Comparison of ENCODE assay signal across 32 cellular contexts in the genomic region with DNA sequence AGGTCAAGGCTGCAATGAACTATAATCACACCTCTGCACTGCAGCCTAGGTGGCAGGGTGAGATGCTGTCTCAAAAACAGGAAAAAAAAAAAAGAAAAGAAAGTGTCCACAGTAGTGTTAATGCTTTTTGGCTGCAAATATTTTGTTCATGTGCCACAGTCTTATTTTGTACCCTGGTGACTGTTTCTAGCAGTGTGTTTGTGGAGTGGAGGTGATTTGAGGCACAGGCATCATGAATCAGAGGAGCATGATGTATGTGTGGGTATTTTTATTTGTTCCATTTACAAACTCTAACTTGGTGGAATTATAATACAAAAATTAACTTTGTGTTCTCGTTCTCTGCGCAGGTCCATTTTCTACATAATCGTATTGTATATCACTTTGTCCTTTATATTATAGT. TPM values are rescaled to one million over a fixed set of nuclear protein-coding genes. Genes with fewer than 3 reads are reported as not detected.
"Had no signal": no experiment of that assay in that cellular context is flagged by ENCODE, and none has a peak within 500 bp of the region (broad histone marks: within the 10 kb centered on the region; RNA-seq: fewer than 3 reads in every experiment).

No MANE protein-coding gene starts in this region.

- H3K27me3 ChIP-seq: adrenal gland, body of pancreas, breast epithelium, cardiac muscle cell, colonic mucosa, heart left ventricle had no signal

- ATAC-seq: activated CD4-positive, CD25-positive, alpha-beta regulatory T cell treated with anti-CD3 and anti-CD28 coated beads, Interleukin-2, amount 50 U/mL, for 24 hours; activated CD8-positive, alpha-beta T cell treated with anti-CD3 and anti-CD28 coated beads for 36 hours; activated naive CD8-positive, alpha-beta T cell treated with anti-CD3 and anti-CD28 coated beads, Interleukin-2, amount 50 U/mL, for 24 hours; body of pancreas; esophagus mucosa had no signal

- H3K9me3 ChIP-seq: adrenal gland, body of pancreas, breast epithelium, colonic mucosa, heart left ventricle had no signal

- H3K4me3 Mint-ChIP-seq: activated B cell treated with CpG ODN at 0.5 μM for 24 hours; activated CD8-positive, alpha-beta T cell treated with anti-CD3 and anti-CD28 coated beads for 36 hours; activated naive CD4-positive, alpha-beta T cell treated with anti-CD3 and anti-CD28 coated beads for 36 hours; activated naive CD4-positive, alpha-beta T cell treated with anti-CD3 and anti-CD28 coated beads, Interleukin-2, amount 50 U/mL, for 24 hours; activated naive CD8-positive, alpha-beta T cell treated with anti-CD3 and anti-CD28 coated beads for 36 hours; activated naive CD8-positive, alpha-beta T cell treated with anti-CD3 and anti-CD28 coated beads, Interleukin-2, amount 50 U/mL, for 24 hours; activated T-helper 1 cell treated with anti-CD3 and anti-CD28 coated beads, Interleukin-12 subunit alpha, Interleukin-12 subunit beta, Interleukin-2, Interleukin-4 antibody, amounts not matched to agents 30 ng/mL and 10 ng/mL and 1 ng/mL, durations not matched to agents 14 hours and 24 hours and 36 hours; endodermal cell had no signal

- H3K4me3 ChIP-seq: adrenal gland, body of pancreas, breast epithelium, cardiac muscle cell, colonic mucosa, heart left ventricle had no signal

- H3K27ac Mint-ChIP-seq: activated B cell treated with CpG ODN at 0.5 μM for 24 hours; activated CD8-positive, alpha-beta T cell treated with anti-CD3 and anti-CD28 coated beads for 36 hours; activated naive CD4-positive, alpha-beta T cell treated with anti-CD3 and anti-CD28 coated beads for 36 hours; activated naive CD4-positive, alpha-beta T cell treated with anti-CD3 and anti-CD28 coated beads, Interleukin-2, amount 50 U/mL, for 24 hours; activated naive CD8-positive, alpha-beta T cell treated with anti-CD3 and anti-CD28 coated beads for 36 hours; activated naive CD8-positive, alpha-beta T cell treated with anti-CD3 and anti-CD28 coated beads, Interleukin-2, amount 50 U/mL, for 24 hours; activated T-helper 1 cell treated with anti-CD3 and anti-CD28 coated beads, Interleukin-12 subunit alpha, Interleukin-12 subunit beta, Interleukin-2, Interleukin-4 antibody, amounts not matched to agents 30 ng/mL and 10 ng/mL and 1 ng/mL, durations not matched to agents 14 hours and 24 hours and 36 hours; activated T-helper 2 cell treated with anti-CD3 and anti-CD28 coated beads, Interferon-gamma antibody, Interleukin-2, Interleukin-4, amounts not matched to agents 10 μg/mL and 5 μg/mL and 100 μg/mL, durations not matched to agents 14 hours and 24 hours and 36 hours; endodermal cell had no signal

- DNase-seq: activated B cell treated with CpG ODN at 0.5 μM for 24 hours; activated CD4-positive, alpha-beta T cell treated with anti-CD3 and anti-CD28 coated beads for 48 hours; activated CD4-positive, alpha-beta T cell treated with anti-CD3 and anti-CD28 coated beads, Interleukin-2, amount 50 U/mL, for 1 hour; activated CD4-positive, alpha-beta T cell treated with anti-CD3 and anti-CD28 coated beads, Interleukin-2, amount 50 U/mL, for 48 hours; activated CD8-positive, alpha-beta memory T cell treated with anti-CD3 and anti-CD28 coated beads for 24 hours; activated CD8-positive, alpha-beta T cell treated with anti-CD3 and anti-CD28 coated beads for 36 hours; activated effector memory CD4-positive, alpha-beta T cell treated with anti-CD3 and anti-CD28 coated beads, Interleukin-2, amount 50 U/mL, for 16 hours; activated naive CD4-positive, alpha-beta T cell treated with anti-CD3 and anti-CD28 coated beads for 36 hours; activated naive CD8-positive, alpha-beta T cell treated with anti-CD3 and anti-CD28 coated beads for 36 hours; activated naive CD8-positive, alpha-beta T cell treated with anti-CD3 and anti-CD28 coated beads, Interleukin-2, amount 50 U/mL, for 24 hours; activated T-cell treated with anti-CD3 and anti-CD28 coated beads, Interleukin-2, amount 50 U/mL, for 48 hours; adrenal gland; amygdala; aorta; body of pancreas; central memory CD4-positive, alpha-beta T cell; cerebellar nuclear complex; colonic mucosa; effector memory CD4-positive, alpha-beta T cell; endodermal cell; foreskin fibroblast; glutamatergic neuron; heart left ventricle; T-helper 2 cell; WERI-Rb-1 had no signal

- H3K4me1 ChIP-seq: body of pancreas, breast epithelium, colonic mucosa had no signal

- H3K36me3 ChIP-seq: adrenal gland, breast epithelium, cardiac muscle cell, colonic mucosa, heart left ventricle, WERI-Rb-1 had no signal

- H3K27ac ChIP-seq: adrenal gland, body of pancreas, breast epithelium, cardiac muscle cell, colonic mucosa, WERI-Rb-1 had no signal

- H3K4me1 Mint-ChIP-seq: activated B cell treated with CpG ODN at 0.5 μM for 24 hours; activated naive CD4-positive, alpha-beta T cell treated with anti-CD3 and anti-CD28 coated beads, Interleukin-2, amount 50 U/mL, for 24 hours; activated naive CD8-positive, alpha-beta T cell treated with anti-CD3 and anti-CD28 coated beads for 36 hours; activated naive CD8-positive, alpha-beta T cell treated with anti-CD3 and anti-CD28 coated beads, Interleukin-2, amount 50 U/mL, for 24 hours had no signal

- H3K27me3 Mint-ChIP-seq: activated B cell treated with CpG ODN at 0.5 μM for 24 hours had no signal

- H3K36me3 Mint-ChIP-seq: activated naive CD4-positive, alpha-beta T cell treated with anti-CD3 and anti-CD28 coated beads, Interleukin-2, amount 50 U/mL, for 24 hours; activated naive CD8-positive, alpha-beta T cell treated with anti-CD3 and anti-CD28 coated beads for 36 hours had no signal

- H3K9me3 Mint-ChIP-seq: activated B cell treated with CpG ODN at 0.5 μM for 24 hours; activated CD8-positive, alpha-beta T cell treated with anti-CD3 and anti-CD28 coated beads for 36 hours; activated naive CD4-positive, alpha-beta T cell treated with anti-CD3 and anti-CD28 coated beads for 36 hours; activated naive CD4-positive, alpha-beta T cell treated with anti-CD3 and anti-CD28 coated beads, Interleukin-2, amount 50 U/mL, for 24 hours; activated naive CD8-positive, alpha-beta T cell treated with anti-CD3 and anti-CD28 coated beads for 36 hours; activated naive CD8-positive, alpha-beta T cell treated with anti-CD3 and anti-CD28 coated beads, Interleukin-2, amount 50 U/mL, for 24 hours; activated T-helper 1 cell treated with anti-CD3 and anti-CD28 coated beads, Interleukin-12 subunit alpha, Interleukin-12 subunit beta, Interleukin-2, Interleukin-4 antibody, amounts not matched to agents 30 ng/mL and 10 ng/mL and 1 ng/mL, durations not matched to agents 14 hours and 24 hours and 36 hours; activated T-helper 2 cell treated with anti-CD3 and anti-CD28 coated beads, Interferon-gamma antibody, Interleukin-2, Interleukin-4, amounts not matched to agents 10 μg/mL and 5 μg/mL and 100 μg/mL, durations not matched to agents 14 hours and 24 hours and 36 hours; endodermal cell had no signal

RNA-seq across cellular contexts. Expression of a gene that starts 30.6 kb away (rescaled TPM):
- total RNA-seq: activated B cell treated with CpG ODN at 0.5 μM for 24 hours; activated T-helper 1 cell treated with anti-CD3 and anti-CD28 coated beads, Interleukin-12 subunit alpha, Interleukin-12 subunit beta, Interleukin-2, Interleukin-4 antibody, amounts not matched to agents 30 ng/mL and 10 ng/mL and 1 ng/mL, durations not matched to agents 14 hours and 24 hours and 36 hours had no signal
